Comparison of ENCODE assay signal across 1 cellular context in genomic region chr2:88933980-88934379, GRCh38.
TF ChIP-seq lines count a peak whose summit lies in the region.

No MANE protein-coding gene starts in this region.

TF ChIP-seq in K562, 482 proteins besides CTCF, POLR2A, EP300 and RAD21 (continued from another document):
- TF ChIP-seq RFX1 (IDR thresholded peaks at IDR 0.05) (peak; percentile 65), MEIS2 (IDR thresholded peaks at IDR 0.05; ENCODE audit: partially characterized antibody) (peak; percentile 14)
- TF ChIP-seq, protein P1, sequence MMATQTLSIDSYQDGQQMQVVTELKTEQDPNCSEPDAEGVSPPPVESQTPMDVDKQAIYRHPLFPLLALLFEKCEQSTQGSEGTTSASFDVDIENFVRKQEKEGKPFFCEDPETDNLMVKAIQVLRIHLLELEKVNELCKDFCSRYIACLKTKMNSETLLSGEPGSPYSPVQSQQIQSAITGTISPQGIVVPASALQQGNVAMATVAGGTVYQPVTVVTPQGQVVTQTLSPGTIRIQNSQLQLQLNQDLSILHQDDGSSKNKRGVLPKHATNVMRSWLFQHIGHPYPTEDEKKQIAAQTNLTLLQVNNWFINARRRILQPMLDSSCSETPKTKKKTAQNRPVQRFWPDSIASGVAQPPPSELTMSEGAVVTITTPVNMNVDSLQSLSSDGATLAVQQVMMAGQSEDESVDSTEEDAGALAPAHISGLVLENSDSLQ (IDR thresholded peaks at IDR 0.05): peak; percentile 74
- TF ChIP-seq, protein P2, sequence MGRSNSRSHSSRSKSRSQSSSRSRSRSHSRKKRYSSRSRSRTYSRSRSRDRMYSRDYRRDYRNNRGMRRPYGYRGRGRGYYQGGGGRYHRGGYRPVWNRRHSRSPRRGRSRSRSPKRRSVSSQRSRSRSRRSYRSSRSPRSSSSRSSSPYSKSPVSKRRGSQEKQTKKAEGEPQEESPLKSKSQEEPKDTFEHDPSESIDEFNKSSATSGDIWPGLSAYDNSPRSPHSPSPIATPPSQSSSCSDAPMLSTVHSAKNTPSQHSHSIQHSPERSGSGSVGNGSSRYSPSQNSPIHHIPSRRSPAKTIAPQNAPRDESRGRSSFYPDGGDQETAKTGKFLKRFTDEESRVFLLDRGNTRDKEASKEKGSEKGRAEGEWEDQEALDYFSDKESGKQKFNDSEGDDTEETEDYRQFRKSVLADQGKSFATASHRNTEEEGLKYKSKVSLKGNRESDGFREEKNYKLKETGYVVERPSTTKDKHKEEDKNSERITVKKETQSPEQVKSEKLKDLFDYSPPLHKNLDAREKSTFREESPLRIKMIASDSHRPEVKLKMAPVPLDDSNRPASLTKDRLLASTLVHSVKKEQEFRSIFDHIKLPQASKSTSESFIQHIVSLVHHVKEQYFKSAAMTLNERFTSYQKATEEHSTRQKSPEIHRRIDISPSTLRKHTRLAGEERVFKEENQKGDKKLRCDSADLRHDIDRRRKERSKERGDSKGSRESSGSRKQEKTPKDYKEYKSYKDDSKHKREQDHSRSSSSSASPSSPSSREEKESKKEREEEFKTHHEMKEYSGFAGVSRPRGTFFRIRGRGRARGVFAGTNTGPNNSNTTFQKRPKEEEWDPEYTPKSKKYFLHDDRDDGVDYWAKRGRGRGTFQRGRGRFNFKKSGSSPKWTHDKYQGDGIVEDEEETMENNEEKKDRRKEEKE (IDR thresholded peaks at IDR 0.05; ENCODE audit: borderline replicate concordance in 1 of 2, control insufficient read depth in 1 of 2, low read depth in 2 of 2, low read length in 1 of 2): no peak
